1 cellular context compared by ENCODE assay signal in the genomic region with DNA sequence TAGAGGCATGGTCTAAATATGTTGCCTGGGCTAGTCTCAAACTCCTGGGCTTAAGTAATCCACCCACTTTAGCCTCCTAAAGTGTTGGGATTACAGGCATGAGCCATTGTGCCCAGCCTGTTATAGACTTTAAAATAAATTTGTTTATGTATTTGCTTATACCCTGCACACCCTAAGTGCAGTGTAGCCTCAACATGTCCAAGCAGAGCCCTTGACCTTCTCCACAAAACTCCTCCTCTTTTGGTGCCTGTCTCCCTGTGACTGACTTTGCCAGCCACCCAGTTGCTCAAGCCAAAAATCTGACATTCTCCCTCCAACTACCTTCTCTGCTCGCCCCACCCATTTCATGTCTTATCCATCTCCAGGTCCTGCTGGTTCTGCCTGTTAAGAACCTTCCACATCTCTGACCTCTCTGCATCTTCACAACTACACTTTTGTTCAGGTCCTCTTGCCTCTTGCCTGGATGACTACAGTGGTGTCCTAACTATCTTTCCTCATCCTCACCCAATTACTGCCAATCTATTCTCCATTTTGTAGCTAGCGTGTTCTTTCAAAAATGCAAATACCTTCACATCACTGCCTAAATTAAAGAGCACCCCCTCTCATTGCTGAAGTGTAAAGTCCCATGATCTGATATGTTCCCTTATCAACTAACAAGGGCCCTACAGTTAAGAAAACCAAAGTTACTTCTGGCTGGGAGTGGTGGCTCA.
TF ChIP-seq lines count a peak whose summit lies in the region.

No MANE protein-coding gene starts in this region.

TF ChIP-seq in K562, 482 proteins besides CTCF, POLR2A, EP300 and RAD21 (continued from another document and continues in another):
- TF ChIP-seq, protein P1, sequence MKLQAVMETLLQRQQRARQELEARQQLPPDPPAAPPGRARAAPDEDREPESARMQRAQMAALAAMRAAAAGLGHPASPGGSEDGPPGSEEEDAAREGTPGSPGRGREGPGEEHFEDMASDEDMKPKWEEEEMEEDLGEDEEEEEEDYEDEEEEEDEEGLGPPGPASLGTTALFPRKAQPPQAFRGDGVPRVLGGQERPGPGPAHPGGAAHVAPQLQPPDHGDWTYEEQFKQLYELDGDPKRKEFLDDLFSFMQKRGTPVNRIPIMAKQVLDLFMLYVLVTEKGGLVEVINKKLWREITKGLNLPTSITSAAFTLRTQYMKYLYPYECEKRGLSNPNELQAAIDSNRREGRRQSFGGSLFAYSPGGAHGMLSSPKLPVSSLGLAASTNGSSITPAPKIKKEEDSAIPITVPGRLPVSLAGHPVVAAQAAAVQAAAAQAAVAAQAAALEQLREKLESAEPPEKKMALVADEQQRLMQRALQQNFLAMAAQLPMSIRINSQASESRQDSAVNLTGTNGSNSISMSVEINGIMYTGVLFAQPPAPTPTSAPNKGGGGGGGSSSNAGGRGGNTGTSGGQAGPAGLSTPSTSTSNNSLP (IDR thresholded peaks at IDR 0.05; ENCODE audit: borderline replicate concordance, low read depth, low read length) = no peak
- no peak for TF ChIP-seq ZBTB8A (IDR thresholded peaks at IDR 0.05; ENCODE audit: partially characterized antibody)
- TF ChIP-seq, protein P2, sequence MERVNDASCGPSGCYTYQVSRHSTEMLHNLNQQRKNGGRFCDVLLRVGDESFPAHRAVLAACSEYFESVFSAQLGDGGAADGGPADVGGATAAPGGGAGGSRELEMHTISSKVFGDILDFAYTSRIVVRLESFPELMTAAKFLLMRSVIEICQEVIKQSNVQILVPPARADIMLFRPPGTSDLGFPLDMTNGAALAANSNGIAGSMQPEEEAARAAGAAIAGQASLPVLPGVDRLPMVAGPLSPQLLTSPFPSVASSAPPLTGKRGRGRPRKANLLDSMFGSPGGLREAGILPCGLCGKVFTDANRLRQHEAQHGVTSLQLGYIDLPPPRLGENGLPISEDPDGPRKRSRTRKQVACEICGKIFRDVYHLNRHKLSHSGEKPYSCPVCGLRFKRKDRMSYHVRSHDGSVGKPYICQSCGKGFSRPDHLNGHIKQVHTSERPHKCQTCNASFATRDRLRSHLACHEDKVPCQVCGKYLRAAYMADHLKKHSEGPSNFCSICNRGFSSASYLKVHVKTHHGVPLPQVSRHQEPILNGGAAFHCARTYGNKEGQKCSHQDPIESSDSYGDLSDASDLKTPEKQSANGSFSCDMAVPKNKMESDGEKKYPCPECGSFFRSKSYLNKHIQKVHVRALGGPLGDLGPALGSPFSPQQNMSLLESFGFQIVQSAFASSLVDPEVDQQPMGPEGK (CRISPR knock-in tag; IDR thresholded peaks at IDR 0.05; ENCODE audit: borderline replicate concordance) = no peak
- TF ChIP-seq, protein P3, sequence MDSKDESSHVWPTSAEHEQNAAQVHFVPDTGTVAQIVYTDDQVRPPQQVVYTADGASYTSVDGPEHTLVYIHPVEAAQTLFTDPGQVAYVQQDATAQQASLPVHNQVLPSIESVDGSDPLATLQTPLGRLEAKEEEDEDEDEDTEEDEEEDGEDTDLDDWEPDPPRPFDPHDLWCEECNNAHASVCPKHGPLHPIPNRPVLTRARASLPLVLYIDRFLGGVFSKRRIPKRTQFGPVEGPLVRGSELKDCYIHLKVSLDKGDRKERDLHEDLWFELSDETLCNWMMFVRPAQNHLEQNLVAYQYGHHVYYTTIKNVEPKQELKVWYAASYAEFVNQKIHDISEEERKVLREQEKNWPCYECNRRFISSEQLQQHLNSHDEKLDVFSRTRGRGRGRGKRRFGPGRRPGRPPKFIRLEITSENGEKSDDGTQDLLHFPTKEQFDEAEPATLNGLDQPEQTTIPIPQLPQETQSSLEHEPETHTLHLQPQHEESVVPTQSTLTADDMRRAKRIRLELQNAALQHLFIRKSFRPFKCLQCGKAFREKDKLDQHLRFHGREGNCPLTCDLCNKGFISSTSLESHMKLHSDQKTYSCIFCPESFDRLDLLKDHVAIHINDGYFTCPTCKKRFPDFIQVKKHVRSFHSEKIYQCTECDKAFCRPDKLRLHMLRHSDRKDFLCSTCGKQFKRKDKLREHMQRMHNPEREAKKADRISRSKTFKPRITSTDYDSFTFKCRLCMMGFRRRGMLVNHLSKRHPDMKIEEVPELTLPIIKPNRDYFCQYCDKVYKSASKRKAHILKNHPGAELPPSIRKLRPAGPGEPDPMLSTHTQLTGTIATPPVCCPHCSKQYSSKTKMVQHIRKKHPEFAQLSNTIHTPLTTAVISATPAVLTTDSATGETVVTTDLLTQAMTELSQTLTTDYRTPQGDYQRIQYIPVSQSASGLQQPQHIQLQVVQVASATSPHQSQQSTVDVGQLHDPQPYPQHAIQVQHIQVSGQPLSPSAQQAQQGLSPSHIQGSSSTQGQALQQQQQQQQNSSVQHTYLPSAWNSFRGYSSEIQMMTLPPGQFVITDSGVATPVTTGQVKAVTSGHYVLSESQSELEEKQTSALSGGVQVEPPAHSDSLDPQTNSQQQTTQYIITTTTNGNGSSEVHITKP (IDR thresholded peaks at IDR 0.05; ENCODE audit: partially characterized antibody) = peak; percentile 96
- no peak for TF ChIP-seq HOXB6 (CRISPR knock-in tag; IDR thresholded peaks at IDR 0.05; ENCODE audit: borderline replicate concordance)
- TF ChIP-seq LARP7 (IDR thresholded peaks at IDR 0.05) = no peak
- no peak for TF ChIP-seq ZNF707 (CRISPR knock-in tag; conservative IDR thresholded peaks at IDR 0.05)
- TF ChIP-seq ZBTB1 (CRISPR knock-in tag; IDR thresholded peaks at IDR 0.05; ENCODE audit: borderline replicate concordance, low read depth) = no peak
- 0 out of 2 replicates have a peak, but pooled peaks have one; percentile 58 for TF ChIP-seq SMARCA4 (IDR thresholded peaks at IDR 0.05)
- peak; percentile 96 for TF ChIP-seq ADNP (tag; IDR thresholded peaks at IDR 0.05)
- no peak for TF ChIP-seq ZNF696 (CRISPR knock-in tag; conservative IDR thresholded peaks at IDR 0.05)
- TF ChIP-seq MTA1 (IDR thresholded peaks at IDR 0.05; ENCODE audit: borderline replicate concordance) = 0 out of 2 replicates have a peak, but pooled peaks have one; percentile 40
- TF ChIP-seq, protein P4, sequence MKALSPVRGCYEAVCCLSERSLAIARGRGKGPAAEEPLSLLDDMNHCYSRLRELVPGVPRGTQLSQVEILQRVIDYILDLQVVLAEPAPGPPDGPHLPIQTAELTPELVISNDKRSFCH (CRISPR knock-in tag; IDR thresholded peaks at IDR 0.05) = no peak
- TF ChIP-seq, protein P4 (tag; IDR thresholded peaks at IDR 0.05) = no peak
- no peak for TF ChIP-seq TARDBP (IDR thresholded peaks at IDR 0.05)
- TF ChIP-seq, protein P5, sequence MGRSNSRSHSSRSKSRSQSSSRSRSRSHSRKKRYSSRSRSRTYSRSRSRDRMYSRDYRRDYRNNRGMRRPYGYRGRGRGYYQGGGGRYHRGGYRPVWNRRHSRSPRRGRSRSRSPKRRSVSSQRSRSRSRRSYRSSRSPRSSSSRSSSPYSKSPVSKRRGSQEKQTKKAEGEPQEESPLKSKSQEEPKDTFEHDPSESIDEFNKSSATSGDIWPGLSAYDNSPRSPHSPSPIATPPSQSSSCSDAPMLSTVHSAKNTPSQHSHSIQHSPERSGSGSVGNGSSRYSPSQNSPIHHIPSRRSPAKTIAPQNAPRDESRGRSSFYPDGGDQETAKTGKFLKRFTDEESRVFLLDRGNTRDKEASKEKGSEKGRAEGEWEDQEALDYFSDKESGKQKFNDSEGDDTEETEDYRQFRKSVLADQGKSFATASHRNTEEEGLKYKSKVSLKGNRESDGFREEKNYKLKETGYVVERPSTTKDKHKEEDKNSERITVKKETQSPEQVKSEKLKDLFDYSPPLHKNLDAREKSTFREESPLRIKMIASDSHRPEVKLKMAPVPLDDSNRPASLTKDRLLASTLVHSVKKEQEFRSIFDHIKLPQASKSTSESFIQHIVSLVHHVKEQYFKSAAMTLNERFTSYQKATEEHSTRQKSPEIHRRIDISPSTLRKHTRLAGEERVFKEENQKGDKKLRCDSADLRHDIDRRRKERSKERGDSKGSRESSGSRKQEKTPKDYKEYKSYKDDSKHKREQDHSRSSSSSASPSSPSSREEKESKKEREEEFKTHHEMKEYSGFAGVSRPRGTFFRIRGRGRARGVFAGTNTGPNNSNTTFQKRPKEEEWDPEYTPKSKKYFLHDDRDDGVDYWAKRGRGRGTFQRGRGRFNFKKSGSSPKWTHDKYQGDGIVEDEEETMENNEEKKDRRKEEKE (IDR thresholded peaks at IDR 0.05; ENCODE audit: borderline replicate concordance in 1 of 2, control insufficient read depth in 1 of 2, low read depth in 2 of 2, low read length in 1 of 2) = no peak
- no peak for TF ChIP-seq NCOA6 (IDR thresholded peaks at IDR 0.05)
- no peak for TF ChIP-seq CHD2 (IDR thresholded peaks at IDR 0.05; ENCODE audit: low read depth, low read length)
- TF ChIP-seq, protein P6, sequence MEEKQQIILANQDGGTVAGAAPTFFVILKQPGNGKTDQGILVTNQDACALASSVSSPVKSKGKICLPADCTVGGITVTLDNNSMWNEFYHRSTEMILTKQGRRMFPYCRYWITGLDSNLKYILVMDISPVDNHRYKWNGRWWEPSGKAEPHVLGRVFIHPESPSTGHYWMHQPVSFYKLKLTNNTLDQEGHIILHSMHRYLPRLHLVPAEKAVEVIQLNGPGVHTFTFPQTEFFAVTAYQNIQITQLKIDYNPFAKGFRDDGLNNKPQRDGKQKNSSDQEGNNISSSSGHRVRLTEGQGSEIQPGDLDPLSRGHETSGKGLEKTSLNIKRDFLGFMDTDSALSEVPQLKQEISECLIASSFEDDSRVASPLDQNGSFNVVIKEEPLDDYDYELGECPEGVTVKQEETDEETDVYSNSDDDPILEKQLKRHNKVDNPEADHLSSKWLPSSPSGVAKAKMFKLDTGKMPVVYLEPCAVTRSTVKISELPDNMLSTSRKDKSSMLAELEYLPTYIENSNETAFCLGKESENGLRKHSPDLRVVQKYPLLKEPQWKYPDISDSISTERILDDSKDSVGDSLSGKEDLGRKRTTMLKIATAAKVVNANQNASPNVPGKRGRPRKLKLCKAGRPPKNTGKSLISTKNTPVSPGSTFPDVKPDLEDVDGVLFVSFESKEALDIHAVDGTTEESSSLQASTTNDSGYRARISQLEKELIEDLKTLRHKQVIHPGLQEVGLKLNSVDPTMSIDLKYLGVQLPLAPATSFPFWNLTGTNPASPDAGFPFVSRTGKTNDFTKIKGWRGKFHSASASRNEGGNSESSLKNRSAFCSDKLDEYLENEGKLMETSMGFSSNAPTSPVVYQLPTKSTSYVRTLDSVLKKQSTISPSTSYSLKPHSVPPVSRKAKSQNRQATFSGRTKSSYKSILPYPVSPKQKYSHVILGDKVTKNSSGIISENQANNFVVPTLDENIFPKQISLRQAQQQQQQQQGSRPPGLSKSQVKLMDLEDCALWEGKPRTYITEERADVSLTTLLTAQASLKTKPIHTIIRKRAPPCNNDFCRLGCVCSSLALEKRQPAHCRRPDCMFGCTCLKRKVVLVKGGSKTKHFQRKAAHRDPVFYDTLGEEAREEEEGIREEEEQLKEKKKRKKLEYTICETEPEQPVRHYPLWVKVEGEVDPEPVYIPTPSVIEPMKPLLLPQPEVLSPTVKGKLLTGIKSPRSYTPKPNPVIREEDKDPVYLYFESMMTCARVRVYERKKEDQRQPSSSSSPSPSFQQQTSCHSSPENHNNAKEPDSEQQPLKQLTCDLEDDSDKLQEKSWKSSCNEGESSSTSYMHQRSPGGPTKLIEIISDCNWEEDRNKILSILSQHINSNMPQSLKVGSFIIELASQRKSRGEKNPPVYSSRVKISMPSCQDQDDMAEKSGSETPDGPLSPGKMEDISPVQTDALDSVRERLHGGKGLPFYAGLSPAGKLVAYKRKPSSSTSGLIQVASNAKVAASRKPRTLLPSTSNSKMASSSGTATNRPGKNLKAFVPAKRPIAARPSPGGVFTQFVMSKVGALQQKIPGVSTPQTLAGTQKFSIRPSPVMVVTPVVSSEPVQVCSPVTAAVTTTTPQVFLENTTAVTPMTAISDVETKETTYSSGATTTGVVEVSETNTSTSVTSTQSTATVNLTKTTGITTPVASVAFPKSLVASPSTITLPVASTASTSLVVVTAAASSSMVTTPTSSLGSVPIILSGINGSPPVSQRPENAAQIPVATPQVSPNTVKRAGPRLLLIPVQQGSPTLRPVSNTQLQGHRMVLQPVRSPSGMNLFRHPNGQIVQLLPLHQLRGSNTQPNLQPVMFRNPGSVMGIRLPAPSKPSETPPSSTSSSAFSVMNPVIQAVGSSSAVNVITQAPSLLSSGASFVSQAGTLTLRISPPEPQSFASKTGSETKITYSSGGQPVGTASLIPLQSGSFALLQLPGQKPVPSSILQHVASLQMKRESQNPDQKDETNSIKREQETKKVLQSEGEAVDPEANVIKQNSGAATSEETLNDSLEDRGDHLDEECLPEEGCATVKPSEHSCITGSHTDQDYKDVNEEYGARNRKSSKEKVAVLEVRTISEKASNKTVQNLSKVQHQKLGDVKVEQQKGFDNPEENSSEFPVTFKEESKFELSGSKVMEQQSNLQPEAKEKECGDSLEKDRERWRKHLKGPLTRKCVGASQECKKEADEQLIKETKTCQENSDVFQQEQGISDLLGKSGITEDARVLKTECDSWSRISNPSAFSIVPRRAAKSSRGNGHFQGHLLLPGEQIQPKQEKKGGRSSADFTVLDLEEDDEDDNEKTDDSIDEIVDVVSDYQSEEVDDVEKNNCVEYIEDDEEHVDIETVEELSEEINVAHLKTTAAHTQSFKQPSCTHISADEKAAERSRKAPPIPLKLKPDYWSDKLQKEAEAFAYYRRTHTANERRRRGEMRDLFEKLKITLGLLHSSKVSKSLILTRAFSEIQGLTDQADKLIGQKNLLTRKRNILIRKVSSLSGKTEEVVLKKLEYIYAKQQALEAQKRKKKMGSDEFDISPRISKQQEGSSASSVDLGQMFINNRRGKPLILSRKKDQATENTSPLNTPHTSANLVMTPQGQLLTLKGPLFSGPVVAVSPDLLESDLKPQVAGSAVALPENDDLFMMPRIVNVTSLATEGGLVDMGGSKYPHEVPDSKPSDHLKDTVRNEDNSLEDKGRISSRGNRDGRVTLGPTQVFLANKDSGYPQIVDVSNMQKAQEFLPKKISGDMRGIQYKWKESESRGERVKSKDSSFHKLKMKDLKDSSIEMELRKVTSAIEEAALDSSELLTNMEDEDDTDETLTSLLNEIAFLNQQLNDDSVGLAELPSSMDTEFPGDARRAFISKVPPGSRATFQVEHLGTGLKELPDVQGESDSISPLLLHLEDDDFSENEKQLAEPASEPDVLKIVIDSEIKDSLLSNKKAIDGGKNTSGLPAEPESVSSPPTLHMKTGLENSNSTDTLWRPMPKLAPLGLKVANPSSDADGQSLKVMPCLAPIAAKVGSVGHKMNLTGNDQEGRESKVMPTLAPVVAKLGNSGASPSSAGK (IDR thresholded peaks at IDR 0.05) = no peak
- no peak for TF ChIP-seq ZNF41 (CRISPR knock-in tag; conservative IDR thresholded peaks at IDR 0.05)
- TF ChIP-seq KDM4B (IDR thresholded peaks at IDR 0.05; ENCODE audit: borderline replicate concordance in 2 of 2, low read depth in 1 of 2) = no peak
- TF ChIP-seq, protein P7, sequence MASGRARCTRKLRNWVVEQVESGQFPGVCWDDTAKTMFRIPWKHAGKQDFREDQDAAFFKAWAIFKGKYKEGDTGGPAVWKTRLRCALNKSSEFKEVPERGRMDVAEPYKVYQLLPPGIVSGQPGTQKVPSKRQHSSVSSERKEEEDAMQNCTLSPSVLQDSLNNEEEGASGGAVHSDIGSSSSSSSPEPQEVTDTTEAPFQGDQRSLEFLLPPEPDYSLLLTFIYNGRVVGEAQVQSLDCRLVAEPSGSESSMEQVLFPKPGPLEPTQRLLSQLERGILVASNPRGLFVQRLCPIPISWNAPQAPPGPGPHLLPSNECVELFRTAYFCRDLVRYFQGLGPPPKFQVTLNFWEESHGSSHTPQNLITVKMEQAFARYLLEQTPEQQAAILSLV (tag; IDR thresholded peaks at IDR 0.05) = no peak
- peak; percentile 80 for TF ChIP-seq DPF2 (IDR thresholded peaks at IDR 0.05)
- TF ChIP-seq DMBX1 (CRISPR knock-in tag; IDR thresholded peaks at IDR 0.05; ENCODE audit: borderline replicate concordance) = no peak
- TF ChIP-seq SRF (CRISPR knock-in tag; IDR thresholded peaks at IDR 0.05) = no peak
- no peak for TF ChIP-seq PRPF4 (IDR thresholded peaks at IDR 0.05; ENCODE audit: insufficient read depth, low read depth, low read length, poor library complexity, severe bottlenecking)
- 0 out of 2 replicates have a peak, but pooled peaks have one; percentile 35 for TF ChIP-seq FOSL1 (tag; conservative IDR thresholded peaks at IDR 0.05)
- TF ChIP-seq ZNF445 (CRISPR knock-in tag; IDR thresholded peaks at IDR 0.05; ENCODE audit: low read depth) = no peak
- peak; percentile 31 for TF ChIP-seq ZFP36 (IDR thresholded peaks at IDR 0.05; ENCODE audit: low read depth, low read length, partially characterized antibody)
